13 cellular contexts compared by ENCODE assay signal in the genomic region with DNA sequence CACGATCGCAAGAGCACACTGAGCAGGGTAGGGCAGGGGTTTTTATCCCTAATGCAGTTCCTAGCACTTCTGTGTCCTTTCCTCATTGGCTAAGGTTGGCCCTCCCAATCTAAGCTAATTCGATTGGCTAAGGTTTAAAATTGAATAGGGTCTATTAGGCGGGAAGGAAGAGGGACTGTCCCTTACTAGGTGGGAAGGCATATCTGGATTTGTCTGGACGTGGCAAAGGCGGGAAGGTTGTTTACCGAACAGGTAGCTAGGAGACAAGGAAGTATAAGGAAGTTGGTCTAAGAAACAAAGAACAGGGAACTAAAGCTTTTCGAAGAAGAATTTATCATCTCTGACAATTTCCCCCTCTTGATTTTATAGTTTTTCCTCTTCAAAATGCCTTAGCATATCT. TPM values are rescaled to one million over a fixed set of nuclear protein-coding genes. Genes with fewer than 3 reads are reported as not detected.
DNase-seq lines count a peak whose midpoint lies in the region; ATAC-seq and TF ChIP-seq lines count a peak whose summit lies in the region.
"Had no signal": no experiment of that assay in that cellular context is flagged by ENCODE, and none has a peak within 500 bp of the region (broad histone marks: within the 10 kb centered on the region; RNA-seq: fewer than 3 reads in every experiment).

No MANE protein-coding gene starts in this region.

- DNase-seq in NCI-H2196 treated with DMSO at 0.1 percent for 48 hours (lab: John Stamatoyannopoulos, UW; ENCODE audit: unreplicated experiment) (peak; percentile 100), NCI-H2196 (lab: John Stamatoyannopoulos, UW; ENCODE audit: unreplicated experiment) (no peak), HT-29 (ENCODE audit: low spot score) (peak; percentile 25), colonic mucosa (no peak), mucosa of descending colon (peak in 1 of 3 donors; percentile 56), spleen (no peak), omental fat pad (ENCODE audit: low spot score) (no peak)
- no peak for DNase-seq in stimulated activated CD4-positive, alpha-beta T cell treated with anti-CD3 and anti-CD28 coated beads, Interleukin-1b, Interleukin-23, amount 100 ng/mL, for 48 hours
- DNase-seq: ACHN; CD4-positive, CD25-positive, alpha-beta regulatory T cell; DMS79 had no signal

- no peak overlapping the region for H3K9ac ChIP-seq in colonic mucosa (ENCODE audit: low read depth in 2 of 2, low read length in 2 of 2)
- H3K9ac ChIP-seq: BLaER1 treated with 17β-estradiol and CSF1 and Interleukin-3, amounts not matched to agents 10 nM and 100 nM had no signal

- no peak for TF ChIP-seq POLR2A in spleen (IDR thresholded peaks at IDR 0.05)

- no peaks in the 10 kb centered on the region for H3K27me3 ChIP-seq in colonic mucosa
- H3K27me3 ChIP-seq in spleen (replicated peaks in 1 of 7), result no peaks in the 10 kb centered on the region
- H3K27me3 ChIP-seq: BLaER1 treated with 17β-estradiol and CSF1 and Interleukin-3, amounts not matched to agents 10 nM and 100 nM had no signal

- no peak overlapping the region for H3K4me3 ChIP-seq in colonic mucosa
- no peak overlapping the region for H3K4me3 ChIP-seq in mucosa of descending colon
- H3K4me3 ChIP-seq in spleen, result no peak overlapping the region
- H3K4me3 ChIP-seq: BLaER1 treated with 17β-estradiol and CSF1 and Interleukin-3, amounts not matched to agents 10 nM and 100 nM; HAP-1 had no signal

- ATAC-seq in mucosa of descending colon (peak; percentile 69), omental fat pad (ENCODE audit: low FRiP score) (no peak)

- intact Hi-C loops in colonic mucosa (cut with DNase I), result no loop called here
- intact Hi-C loops in mucosa of descending colon (cut with DNase I, micrococcal nuclease), result no loop called here
- intact Hi-C loops in spleen (cut with DNase I; ENCODE audit: low total_unique reads), result no loop called here

- TF ChIP-seq CTCF in colonic mucosa (IDR thresholded peaks at IDR 0.05), result no peak
- TF ChIP-seq CTCF in mucosa of descending colon (IDR thresholded peaks at IDR 0.05), result no peak
- TF ChIP-seq CTCF in spleen (IDR thresholded peaks at IDR 0.05 in 8 of 11, conservative IDR thresholded peaks at IDR 0.05 in 3 of 11), result no peak
- TF ChIP-seq CTCF in omental fat pad (IDR thresholded peaks at IDR 0.05), result no peak

- H3K27ac ChIP-seq in colonic mucosa (peak overlapping the region; percentile 34), spleen (no peak overlapping the region)
- H3K27ac ChIP-seq: BLaER1 treated with 17β-estradiol and CSF1 and Interleukin-3, amounts not matched to agents 10 nM and 100 nM had no signal

- H3K36me3 ChIP-seq in colonic mucosa (no peaks in the 10 kb centered on the region), mucosa of descending colon (ENCODE audit: low read depth) (no peaks in the 10 kb centered on the region), spleen (no peaks in the 10 kb centered on the region)
- H3K36me3 ChIP-seq: HAP-1 had no signal

- no peaks in the 10 kb centered on the region for H3K9me3 ChIP-seq in colonic mucosa
- no peaks in the 10 kb centered on the region for H3K9me3 ChIP-seq in mucosa of descending colon
- no peaks in the 10 kb centered on the region for H3K9me3 ChIP-seq in spleen
- H3K9me3 ChIP-seq: BLaER1 treated with 17β-estradiol and CSF1 and Interleukin-3, amounts not matched to agents 10 nM and 100 nM; HAP-1 had no signal

- 54 to 66% (median 61%) methylated on average over 8 of the region's 8 CpGs for WGBS in spleen, 5 donors

- H3K4me1 ChIP-seq in colonic mucosa, result no peaks in the 10 kb centered on the region
- H3K4me1 ChIP-seq in mucosa of descending colon (ENCODE audit: low read depth), result peaks cover 7% of the 10 kb centered on the region
- H3K4me1 ChIP-seq in spleen, result no peaks in the 10 kb centered on the region
- H3K4me1 ChIP-seq: HAP-1 had no signal

RNA-seq across cellular contexts. Expression of a gene that starts 24.8 kb away (rescaled TPM):
- 11.4 and 17.4 TPM in 2 replicates for total RNA-seq in HT-29 (2014; rRNA removed; shearing (Covaris generic))
- total RNA-seq in colonic mucosa (10 to 100 TPM; 31.9 to 32.0 TPM), mucosa of descending colon (10 to 100 TPM; 40.4 to 49.6 (median 43.3) TPM), spleen (100 to 1,000 TPM in 3 of 7 donors, 10 to 100 TPM in 4; 73.8 to 114 (median 81.8) TPM), omental fat pad (10 to 100 TPM; 62.9 to 96.7 (median 76.2) TPM)
- 10 to 100 TPM in 1 of 3 donors, 1 to 10 TPM in 2; 7.5 to 13.4 (median 8.6) TPM for polyA plus RNA-seq in spleen

Comparison
In these comparisons a context has a peak if more than half of its experiments do, and no peak if none do; other contexts are left out.
1. DNase-seq: peak in NCI-H2196 treated with DMSO at 0.1 percent for 48 hours (single experiment) and HT-29 (single experiment); none in NCI-H2196 (single experiment), colonic mucosa (single experiment), spleen (single experiment), omental fat pad (single experiment) and stimulated activated CD4-positive, alpha-beta T cell treated with anti-CD3 and anti-CD28 coated beads, Interleukin-1b, Interleukin-23, amount 100 ng/mL, for 48 hours (single experiment).